ENCODE assay signal across 17 cellular contexts in genomic region chr9:14362175-14362574, GRCh38. TPM values are rescaled to one million over a fixed set of nuclear protein-coding genes. Genes with fewer than 3 reads are reported as not detected.
DNase-seq lines count a peak whose midpoint lies in the region; ATAC-seq and TF ChIP-seq lines count a peak whose summit lies in the region.
"Had no signal": no experiment of that assay in that cellular context is flagged by ENCODE, and none has a peak within 500 bp of the region (broad histone marks: within the 10 kb centered on the region; RNA-seq: fewer than 3 reads in every experiment).

No MANE protein-coding gene starts in this region.

- no peak overlapping the region for H3K9ac ChIP-seq in rectal smooth muscle tissue (ENCODE audit: low read length)

- H3K4me1 ChIP-seq in gastroesophageal sphincter (peaks cover 0 to 30% (median 0%) of the 10 kb centered on the region in 3 donors), rectal smooth muscle tissue (ENCODE audit: control insufficient read depth, insufficient read depth, low read length) (peaks cover 16% of the 10 kb centered on the region)
- H3K4me1 ChIP-seq: SJCRH30 had no signal

- no peak for TF ChIP-seq POLR2A in gastroesophageal sphincter (IDR thresholded peaks at IDR 0.05)

- ATAC-seq in gastroesophageal sphincter = peak; percentile 85
- ATAC-seq: effector memory CD8-positive, alpha-beta T cell had no signal

- no peak overlapping the region for H3K4me3 Mint-ChIP-seq in brain
- H3K4me3 Mint-ChIP-seq: activated T-helper 1 cell treated with anti-CD3 and anti-CD28 coated beads, Interleukin-12 subunit alpha, Interleukin-12 subunit beta, Interleukin-2, Interleukin-4 antibody, amounts not matched to agents 30 ng/mL and 10 ng/mL and 1 ng/mL, durations not matched to agents 14 hours and 24 hours and 36 hours; effector memory CD8-positive, alpha-beta T cell had no signal

- TF ChIP-seq EP300 in gastroesophageal sphincter (IDR thresholded peaks at IDR 0.05) = no peak

- peak overlapping the region in 3 of 4 donors; percentile 11 to 39 (median 36) for H3K27ac ChIP-seq in gastroesophageal sphincter
- H3K27ac ChIP-seq in rectal smooth muscle tissue (ENCODE audit: low read depth, low read length) = peak overlapping the region; percentile 72
- H3K27ac ChIP-seq: SJCRH30 had no signal

- peaks cover 19% of the 10 kb centered on the region for H3K36me3 Mint-ChIP-seq in brain

- WGBS in gastroesophageal sphincter (ENCODE audit: low coverage in 1 of 2), 2 donors = 100% methylated on average over 1 of the region's 1 CpG

- no peak for TF ChIP-seq CTCF in brain (conservative IDR thresholded peaks at IDR 0.05)
- no peak for TF ChIP-seq CTCF in gastroesophageal sphincter (IDR thresholded peaks at IDR 0.05)
- no peak for TF ChIP-seq CTCF in GM13976 (IDR thresholded peaks at IDR 0.05; ENCODE audit: borderline replicate concordance, control extremely low read depth, extremely low read depth, insufficient read depth, missing control alignments)

- DNase-seq in EH (ENCODE audit: low read depth) (peak; percentile 71), NCI-H526 treated with DMSO at 0.1 percent for 48 hours (lab: John Stamatoyannopoulos, UW) (no peak), GM13976 (ENCODE audit: low spot score) (no peak), mesenteric fat pad (ENCODE audit: low spot score) (no peak), DMS53 treated with DMSO at 0.1 percent for 48 hours (lab: John Stamatoyannopoulos, UW; ENCODE audit: unreplicated experiment) (no peak)
- DNase-seq: cerebellar nuclear complex; effector memory CD8-positive, alpha-beta T cell; NCI-H2081; NCI-H526; retina; SJCRH30 had no signal

- peak overlapping the region in 3 of 5 experiments; percentile 6 to 62 (median 26) for H3K27ac Mint-ChIP-seq in brain
- H3K27ac Mint-ChIP-seq: activated T-helper 1 cell treated with anti-CD3 and anti-CD28 coated beads, Interleukin-12 subunit alpha, Interleukin-12 subunit beta, Interleukin-2, Interleukin-4 antibody, amounts not matched to agents 30 ng/mL and 10 ng/mL and 1 ng/mL, durations not matched to agents 14 hours and 24 hours and 36 hours; effector memory CD8-positive, alpha-beta T cell had no signal

- H3K36me3 ChIP-seq in gastroesophageal sphincter = no peaks in the 10 kb centered on the region
- no peaks in the 10 kb centered on the region for H3K36me3 ChIP-seq in rectal smooth muscle tissue (ENCODE audit: control insufficient read depth, insufficient read depth, low read length)
- H3K36me3 ChIP-seq: SJCRH30 had no signal

- H3K27me3 ChIP-seq in gastroesophageal sphincter (no peaks in the 10 kb centered on the region), rectal smooth muscle tissue (ENCODE audit: control insufficient read depth, insufficient read depth, low read length) (no peaks in the 10 kb centered on the region)
- H3K27me3 ChIP-seq: SJCRH30 had no signal

- no peaks in the 10 kb centered on the region for H3K9me3 ChIP-seq in gastroesophageal sphincter
- H3K9me3 ChIP-seq: SJCRH30 had no signal

- no peaks in the 10 kb centered on the region for H3K27me3 Mint-ChIP-seq in brain

- H3K9me3 Mint-ChIP-seq in brain = peaks cover 4 to 9% (median 4%) of the 10 kb centered on the region in 5 experiments
- H3K9me3 Mint-ChIP-seq: activated T-helper 1 cell treated with anti-CD3 and anti-CD28 coated beads, Interleukin-12 subunit alpha, Interleukin-12 subunit beta, Interleukin-2, Interleukin-4 antibody, amounts not matched to agents 30 ng/mL and 10 ng/mL and 1 ng/mL, durations not matched to agents 14 hours and 24 hours and 36 hours had no signal

- H3K4me3 ChIP-seq in gastroesophageal sphincter = no peak overlapping the region
- no peak overlapping the region for H3K4me3 ChIP-seq in rectal smooth muscle tissue (ENCODE audit: low read length)
- H3K4me3 ChIP-seq: lung, SJCRH30 had no signal

- in situ Hi-C loops in GM13976 (cut with MboI; ENCODE audit: low sequenced_read_pairs, unreplicated experiment) = no loop called here

- peaks cover 37% of the 10 kb centered on the region for H3K4me1 Mint-ChIP-seq in brain

RNA-seq across cellular contexts. Expression of gene NFIB, which starts 48.2 kb away (rescaled TPM):
- polyA plus RNA-seq in brain (ENCODE audit: insufficient read depth, low read depth, low replicate concordance) = 49.5 TPM
- total RNA-seq in gastroesophageal sphincter = 10 to 100 TPM; 61.0 to 68.3 (median 65.4) TPM
- 143 TPM for total RNA-seq in mesenteric fat pad
- total RNA-seq: activated CD8-positive, alpha-beta memory T cell treated with anti-CD3 and anti-CD28 coated beads for 36 hours; activated T-helper 1 cell treated with anti-CD3 and anti-CD28 coated beads, Interleukin-12 subunit alpha, Interleukin-12 subunit beta, Interleukin-2, Interleukin-4 antibody, amounts not matched to agents 30 ng/mL and 10 ng/mL and 1 ng/mL, durations not matched to agents 14 hours and 24 hours and 36 hours had no signal
